In the genomic region with DNA sequence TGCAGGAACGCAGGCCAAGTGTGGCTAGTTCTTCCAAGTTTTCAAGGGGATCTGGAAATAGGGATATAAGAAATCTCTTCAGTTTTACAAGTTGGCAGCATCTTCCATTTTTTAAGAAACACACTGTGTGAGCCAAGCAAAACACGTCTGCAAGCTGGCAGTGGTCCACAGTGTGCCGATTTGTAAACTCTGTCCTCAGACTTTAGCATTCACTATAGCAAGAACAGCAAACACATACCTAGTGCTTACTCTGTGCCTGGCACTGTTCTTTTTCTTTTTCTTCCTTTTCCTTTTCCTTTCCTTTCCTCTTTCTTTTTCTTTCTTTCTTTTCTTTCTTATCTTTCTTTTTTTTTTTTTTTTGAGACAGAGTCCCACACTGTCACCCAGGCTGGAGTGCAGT, we compare ENCODE assay signal across 11 cellular contexts. TPM values are rescaled to one million over a fixed set of nuclear protein-coding genes. Genes with fewer than 3 reads are reported as not detected.
DNase-seq lines count a peak whose midpoint lies in the region; ATAC-seq and TF ChIP-seq lines count a peak whose summit lies in the region.
"Had no signal": no experiment of that assay in that cellular context is flagged by ENCODE, and none has a peak within 500 bp of the region (broad histone marks: within the 10 kb centered on the region; RNA-seq: fewer than 3 reads in every experiment).

No MANE protein-coding gene starts in this region.

- no peak for TF ChIP-seq POLR2A in gastroesophageal sphincter (IDR thresholded peaks at IDR 0.05)

- TF ChIP-seq CTCF in astrocyte of the cerebellum (IDR thresholded peaks at IDR 0.05; ENCODE audit: low read depth, low read length, missing control alignments) (no peak), gastroesophageal sphincter (IDR thresholded peaks at IDR 0.05) (no peak), PC-3 (conservative IDR thresholded peaks at IDR 0.05; ENCODE audit: low read depth, low read length) (no peak)

- H3K27ac ChIP-seq in gastroesophageal sphincter (peak overlapping the region; percentile 12 to 95 (median 92)), PC-3 (ENCODE audit: low read length) (no peak overlapping the region)

- 10 to 18% methylated on average over 2 to 3 of the region's 3 CpGs for WGBS in gastroesophageal sphincter (ENCODE audit: low coverage in 1 of 2), 2 donors

- H3F3A ChIP-seq in PC-3 (ENCODE audit: low read length, unreplicated experiment): no peaks in the 10 kb centered on the region

- DNase-seq in EH (ENCODE audit: low read depth) (peak; percentile 54), astrocyte of the cerebellum (ENCODE audit: low read depth) (peak; percentile 56), sciatic nerve (ENCODE audit: low spot score) (peak; percentile 88), PC-3 (no peak)
- DNase-seq: amniotic stem cell, C1 segment of cervical spinal cord, spleen had no signal

- H3K79me2 ChIP-seq in PC-3 (ENCODE audit: low read length): no peaks in the 10 kb centered on the region

- CTCF ChIA-PET in PC-3 (lab: Charles Lee): no interaction called here

- H3K9me2 ChIP-seq in PC-3 (replicated peaks; ENCODE audit: low read length): no peaks in the 10 kb centered on the region

- H3K36me3 ChIP-seq in gastroesophageal sphincter (peaks cover 0 to 8% of the 10 kb centered on the region in 2 donors), PC-3 (ENCODE audit: low read depth, low read length) (no peaks in the 10 kb centered on the region; the same call in 1 of the 2 replicates)

- H3K4me1 ChIP-seq in gastroesophageal sphincter (peaks cover 0 to 78% (median 36%) of the 10 kb centered on the region in 3 donors), PC-3 (ENCODE audit: insufficient read depth, low read length) (peaks cover 8% of the 10 kb centered on the region)

- no peak for TF ChIP-seq EP300 in gastroesophageal sphincter (IDR thresholded peaks at IDR 0.05)

- no TSS peak for BruUV-seq in PC-3 (replicated peaks; lab: Mats Ljungman, UMichigan)

- POLR2A ChIA-PET in PC-3 (lab: Charles Lee; ENCODE audit: unreplicated experiment): no interaction called here

- in situ Hi-C loops in astrocyte of the cerebellum (cut with HindIII; ENCODE audit: low sequenced_read_pairs): no loop called here

- H2AFZ ChIP-seq in PC-3 (ENCODE audit: low read length): no peak overlapping the region

- no peak overlapping the region for H3K9ac ChIP-seq in PC-3 (ENCODE audit: low read length)

- H3K27me3 ChIP-seq in gastroesophageal sphincter (no peaks in the 10 kb centered on the region), PC-3 (ENCODE audit: low read length) (no peaks in the 10 kb centered on the region)
- H3K27me3 ChIP-seq: spleen had no signal

- ATAC-seq in gastroesophageal sphincter (peak; percentile 13), sciatic nerve (peak; percentile 2), PC-3 (no peak), GM21723 (IDR thresholded peaks at IDR 0.05; ENCODE audit: unreplicated experiment) (no peak), GM21447 (IDR thresholded peaks at IDR 0.05; ENCODE audit: unreplicated experiment) (no peak), GM21529 (IDR thresholded peaks at IDR 0.05; ENCODE audit: unreplicated experiment) (no peak)

- H3K9me3 ChIP-seq in gastroesophageal sphincter (no peaks in the 10 kb centered on the region), PC-3 (ENCODE audit: low read length) (no peaks in the 10 kb centered on the region)
- H3K9me3 ChIP-seq: spleen had no signal

- H3K4me2 ChIP-seq in PC-3 (ENCODE audit: low read length): no peak overlapping the region

- no peaks in the 10 kb centered on the region for H4K20me1 ChIP-seq in PC-3 (ENCODE audit: low read length)

- intact Hi-C loops in sciatic nerve (cut with DNase I) (no loop called here), PC-3 (cut with micrococcal nuclease) (no loop called here)

- H3K4me3 ChIP-seq in astrocyte of the cerebellum (ENCODE audit: low read depth, low read length): no peak overlapping the region
- no peak overlapping the region for H3K4me3 ChIP-seq in gastroesophageal sphincter
- H3K4me3 ChIP-seq in PC-3 (ENCODE audit: low read length): no peak overlapping the region
- H3K4me3 ChIP-seq: spleen had no signal

RNA-seq across cellular contexts. Expression of gene ORAI3, which starts 2.9 kb away (rescaled TPM):
- total RNA-seq in gastroesophageal sphincter: 10 to 100 TPM; 23.7 to 51.5 (median 40.0) TPM
- 21.8 TPM for total RNA-seq in sciatic nerve
- total RNA-seq in PC-3 (2014; rRNA removed): 3.6 and 5.7 TPM in 2 replicates

RNA-seq across cellular contexts. Expression of gene SETD1A, which starts 5.8 kb away (rescaled TPM):
- total RNA-seq in gastroesophageal sphincter (10 to 100 TPM in 2 of 4 donors, 1 to 10 TPM in 2; 5.5 to 12.9 (median 10.1) TPM), sciatic nerve (17.8 TPM), PC-3 (2014; rRNA removed) (7.9 and 8.6 TPM in 2 replicates)

RNA-seq across cellular contexts. Expression of gene FBXL19, which starts 28.4 kb away (rescaled TPM):
- total RNA-seq in gastroesophageal sphincter: 10 to 100 TPM in 3 of 4 donors, 1 to 10 TPM in 1; 10.0 to 23.5 (median 11.9) TPM
- 13.1 TPM for total RNA-seq in sciatic nerve
- total RNA-seq in PC-3 (2014; rRNA removed): 36.2 and 48.5 TPM in 2 replicates

RNA-seq across cellular contexts. Expression of gene HSD3B7, which starts 33.2 kb away (rescaled TPM):
- total RNA-seq in gastroesophageal sphincter (10 to 100 TPM; 10.1 to 26.2 (median 16.0) TPM), sciatic nerve (16.3 TPM), PC-3 (2014; rRNA removed) (12.0 and 16.3 TPM in 2 replicates)

RNA-seq across cellular contexts. Expression of gene CTF1, which starts 55.4 kb away (rescaled TPM):
- total RNA-seq in gastroesophageal sphincter (10 to 100 TPM in 1 of 4 donors, 1 to 10 TPM in 3; 5.1 to 14.6 (median 6.2) TPM), sciatic nerve (13.3 TPM), PC-3 (2014; rRNA removed) (0.29 and 0.98 TPM in 2 replicates)

Comparison
In these comparisons a context has a peak if more than half of its experiments do, and no peak if none do; other contexts are left out.
1. ATAC-seq: peak in gastroesophageal sphincter (single experiment) and sciatic nerve (single experiment); none in PC-3 (single experiment), GM21723 (single experiment), GM21447 (single experiment) and GM21529 (single experiment).